11 cellular contexts compared by ENCODE assay signal in genomic region chr16:89602952-89603590, GRCh38. TPM values are rescaled to one million over a fixed set of nuclear protein-coding genes. Genes with fewer than 3 reads are reported as not detected.
A peak's percentile ranks its signal among the peaks of the same experiment; 100 is the strongest.
DNase-seq lines count a peak whose midpoint lies in the region; TF ChIP-seq lines count a peak whose summit lies in the region.
"Had no signal": no experiment of that assay in that cellular context is flagged by ENCODE, and none has a peak within 500 bp of the region (broad histone marks: within the 10 kb centered on the region; RNA-seq: fewer than 3 reads in every experiment).

No MANE protein-coding gene starts in this region.

- H3K9me3 ChIP-seq in BLaER1 treated with 17β-estradiol and CSF1 and Interleukin-3, amounts not matched to agents 10 nM and 100 nM (replicated peaks in 1 of 11) = no peaks in the 10 kb centered on the region
- H3K9me3 ChIP-seq in neural cell (ENCODE audit: low read length) = no peaks in the 10 kb centered on the region

- H3K36me3 Mint-ChIP-seq in HFFc6 (ENCODE audit: low read depth) (no peaks in the 10 kb centered on the region), chondrocyte (ENCODE audit: low read depth) (no peaks in the 10 kb centered on the region)
- H3K36me3 Mint-ChIP-seq: activated CD8-positive, alpha-beta memory T cell treated with anti-CD3 and anti-CD28 coated beads, Interleukin-2, amount 10 ng/mL, durations not matched to agents 7 days and 5 days had no signal

- no peaks in the 10 kb centered on the region for H3F3A ChIP-seq in neural cell (ENCODE audit: insufficient read depth, low read length, poor library complexity, severe bottlenecking)

- H3K4me3 Mint-ChIP-seq in HFFc6 = peak overlapping the region; percentile 76
- no peak overlapping the region for H3K4me3 Mint-ChIP-seq in chondrocyte (ENCODE audit: unreplicated experiment)
- H3K4me3 Mint-ChIP-seq: activated CD8-positive, alpha-beta memory T cell treated with anti-CD3 and anti-CD28 coated beads, Interleukin-2, amount 10 ng/mL, durations not matched to agents 7 days and 5 days had no signal

- DNase-seq in HFFc6 (no peak), chondrocyte (ENCODE audit: low spot score) (no peak), dedifferentiated amniotic fluid mesenchymal stem cell (ENCODE audit: extremely low spot score) (no peak), NCI-H345 (lab: John Stamatoyannopoulos, UW) (no peak), pons (ENCODE audit: low spot score) (no peak), HuH-7.5 (ENCODE audit: low spot score) (no peak)

- H3K27ac Mint-ChIP-seq in HFFc6 (peak overlapping the region; percentile 82), chondrocyte (ENCODE audit: unreplicated experiment) (peak overlapping the region; percentile 89)
- H3K27ac Mint-ChIP-seq: activated CD8-positive, alpha-beta memory T cell treated with anti-CD3 and anti-CD28 coated beads, Interleukin-2, amount 10 ng/mL, durations not matched to agents 7 days and 5 days had no signal

- H3K9ac ChIP-seq in BLaER1 treated with 17β-estradiol and CSF1 and Interleukin-3, amounts not matched to agents 10 nM and 100 nM = peak overlapping the region in 5 of 11 experiments; percentile 14 to 41 (median 35); a peak in 5 of 22 replicates
- H3K9ac ChIP-seq in neural cell (ENCODE audit: low read length) = no peak overlapping the region

- TF ChIP-seq RAD21 in neural cell (conservative IDR thresholded peaks at IDR 0.05) = no peak

- peak overlapping the region in 2 of 10 experiments; percentile 15 to 48; a peak in 4 of 20 replicates for H3K4me3 ChIP-seq in BLaER1 treated with 17β-estradiol and CSF1 and Interleukin-3, amounts not matched to agents 10 nM and 100 nM
- no peak overlapping the region for H3K4me3 ChIP-seq in neural cell (ENCODE audit: low read length)

- no peak for TF ChIP-seq CTCF in HFFc6 (IDR thresholded peaks at IDR 0.05)
- TF ChIP-seq CTCF in chondrocyte (IDR thresholded peaks at IDR 0.05) = no peak
- TF ChIP-seq CTCF in neural cell (IDR thresholded peaks at IDR 0.05; ENCODE audit: poor library complexity, severe bottlenecking) = no peak

- peaks cover 2% of the 10 kb centered on the region; the same call in 1 of the 2 replicates for H3K27me3 Mint-ChIP-seq in HFFc6 (ENCODE audit: insufficient read depth)
- no peaks in the 10 kb centered on the region for H3K27me3 Mint-ChIP-seq in chondrocyte (ENCODE audit: low read depth)
- H3K27me3 Mint-ChIP-seq: activated CD8-positive, alpha-beta memory T cell treated with anti-CD3 and anti-CD28 coated beads, Interleukin-2, amount 10 ng/mL, durations not matched to agents 7 days and 5 days had no signal

- H3K9me3 Mint-ChIP-seq in HFFc6 (no peaks in the 10 kb centered on the region), chondrocyte (ENCODE audit: low read depth) (no peaks in the 10 kb centered on the region)

- H3K4me2 ChIP-seq in BLaER1 treated with 17β-estradiol and CSF1 and Interleukin-3, amounts not matched to agents 10 nM and 100 nM = peak overlapping the region; percentile 69 to 89 (median 81)
- no peak overlapping the region for H3K4me2 ChIP-seq in neural cell (ENCODE audit: low read length)

- no peak overlapping the region; a peak in 1 of 22 replicates for H3K27ac ChIP-seq in BLaER1 treated with 17β-estradiol and CSF1 and Interleukin-3, amounts not matched to agents 10 nM and 100 nM
- peak overlapping the region; percentile 47 for H3K27ac ChIP-seq in neural cell (ENCODE audit: low read length)
- H3K27ac ChIP-seq: HL-60 had no signal

- H2AFZ ChIP-seq in neural cell (ENCODE audit: low read depth, low read length) = no peak overlapping the region

- TF ChIP-seq EP300 in neural cell (conservative IDR thresholded peaks at IDR 0.05; ENCODE audit: poor library complexity, severe bottlenecking) = no peak

- H4K20me1 ChIP-seq in BLaER1 treated with 17β-estradiol and CSF1 and Interleukin-3, amounts not matched to agents 10 nM and 100 nM = peaks cover 0 to 24% (median 0%) of the 10 kb centered on the region in 11 experiments; a peak in 4 of 22 replicates
- H4K20me1 ChIP-seq in neural cell (ENCODE audit: insufficient read depth) = no peaks in the 10 kb centered on the region

- H3K36me3 ChIP-seq in BLaER1 treated with 17β-estradiol and CSF1 and Interleukin-3, amounts not matched to agents 10 nM and 100 nM = no peaks in the 10 kb centered on the region
- no peaks in the 10 kb centered on the region for H3K36me3 ChIP-seq in neural cell (ENCODE audit: insufficient read depth, low read length)

- H3K4me1 Mint-ChIP-seq in HFFc6 (ENCODE audit: low read depth) (peaks cover 20% of the 10 kb centered on the region), chondrocyte (ENCODE audit: low read depth) (peaks cover 15% of the 10 kb centered on the region)

- H3K79me2 ChIP-seq in neural cell (replicated peaks; ENCODE audit: insufficient read depth, low read length) = no peaks in the 10 kb centered on the region

- no peaks in the 10 kb centered on the region for H3K9me2 ChIP-seq in neural cell (ENCODE audit: insufficient read depth, low read length)

- peaks cover 0 to 27% (median 0%) of the 10 kb centered on the region in 11 experiments; a peak in 7 of 22 replicates for H3K27me3 ChIP-seq in BLaER1 treated with 17β-estradiol and CSF1 and Interleukin-3, amounts not matched to agents 10 nM and 100 nM
- no peaks in the 10 kb centered on the region for H3K27me3 ChIP-seq in neural cell (ENCODE audit: insufficient read depth, low read depth, low read length)

- peaks cover 33 to 74% (median 68%) of the 10 kb centered on the region in 10 experiments for H3K4me1 ChIP-seq in BLaER1 treated with 17β-estradiol and CSF1 and Interleukin-3, amounts not matched to agents 10 nM and 100 nM

TF ChIP-seq in neural cell, 6 proteins besides CTCF, POLR2A, EP300 and RAD21:
- no peak for TF ChIP-seq TAF1 (IDR thresholded peaks at IDR 0.05; ENCODE audit: low read depth)
- TF ChIP-seq EZH2 (IDR thresholded peaks at IDR 0.05; ENCODE audit: borderline replicate concordance, insufficient read depth, low read length, poor library complexity, severe bottlenecking) = no peak
- TF ChIP-seq MXI1 (conservative IDR thresholded peaks at IDR 0.05; ENCODE audit: poor library complexity, severe bottlenecking) = no peak
- TF ChIP-seq SMC3 (conservative IDR thresholded peaks at IDR 0.05; ENCODE audit: poor library complexity) = no peak
- no peak for TF ChIP-seq REST (IDR thresholded peaks at IDR 0.05; ENCODE audit: borderline replicate concordance)
- no peak for TF ChIP-seq POLR2AphosphoS5 (IDR thresholded peaks at IDR 0.05)

RNA-seq across cellular contexts. Expression of gene DPEP1, which starts 10.4 kb away (rescaled TPM):
- not detected for total RNA-seq in HFFc6 (2021; fragmentation: NEBNext Ultra II Directional; extraction: Animal tissue kit (Norgen Biotek cat#: 25700))
- not detected in 3 replicates for total RNA-seq in chondrocyte
- polyA plus RNA-seq in neural cell = 0.33 and 0.96 TPM in 2 replicates
- polyA minus RNA-seq in neural cell = not detected in 2 replicates
- total RNA-seq: activated CD8-positive, alpha-beta memory T cell treated with anti-CD3 and anti-CD28 coated beads, Interleukin-2, amount 10 ng/mL, durations not matched to agents 7 days and 5 days; left cardiac atrium had no signal

RNA-seq across cellular contexts. Expression of gene CPNE7, which starts 27.5 kb away (rescaled TPM):
- total RNA-seq in HFFc6 (2021; fragmentation: NEBNext Ultra II Directional; extraction: Animal tissue kit (Norgen Biotek cat#: 25700)) = 10 to 100 TPM; 17.6 to 22.2 (median 19.3) TPM
- total RNA-seq in chondrocyte = 15.5 to 41.7 TPM (median 16.3 TPM) in 3 replicates
- 0.15 and 3.8 TPM in 2 replicates for polyA plus RNA-seq in neural cell
- 1.5 TPM in 1 of 2 replicates, not detected in the other for polyA minus RNA-seq in neural cell
- total RNA-seq: left cardiac atrium had no signal

RNA-seq across cellular contexts. Expression of gene RPL13, which starts 42.6 kb away (rescaled TPM):
- 1,000 to 10,000 TPM; 1,572 to 1,808 (median 1,628) TPM for total RNA-seq in HFFc6 (2021; fragmentation: NEBNext Ultra II Directional; extraction: Animal tissue kit (Norgen Biotek cat#: 25700))
- total RNA-seq in chondrocyte = 1,149 to 1,324 TPM (median 1,165 TPM) in 3 replicates
- polyA plus RNA-seq in neural cell = 2,635 and 2,685 TPM in 2 replicates
- polyA minus RNA-seq in neural cell = 1,181 and 1,234 TPM in 2 replicates

RNA-seq across cellular contexts. Expression of gene CHMP1A, which starts 54.4 kb away (rescaled TPM):
- 10 to 100 TPM; 85.6 to 93.1 (median 87.2) TPM for total RNA-seq in HFFc6 (2021; fragmentation: NEBNext Ultra II Directional; extraction: Animal tissue kit (Norgen Biotek cat#: 25700))
- 65.3 to 76.8 TPM (median 69.9 TPM) in 3 replicates for total RNA-seq in chondrocyte
- 113 and 150 TPM in 2 replicates for polyA plus RNA-seq in neural cell
- 98.3 and 103 TPM in 2 replicates for polyA minus RNA-seq in neural cell

RNA-seq across cellular contexts. Expression of gene SPATA33, which starts 54.6 kb away (rescaled TPM):
- 10 to 100 TPM in 1 of 6 experiments, 1 to 10 TPM in 5; 6.3 to 10.1 (median 7.8) TPM for total RNA-seq in HFFc6 (2021; fragmentation: NEBNext Ultra II Directional; extraction: Animal tissue kit (Norgen Biotek cat#: 25700))
- 8.8 to 12.6 TPM (median 10.3 TPM) in 3 replicates for total RNA-seq in chondrocyte
- 16.0 and 24.8 TPM in 2 replicates for polyA plus RNA-seq in neural cell
- polyA minus RNA-seq in neural cell = 11.7 and 13.0 TPM in 2 replicates
